In genomic region chr5:139306628-139307379, GRCh38 we compare ENCODE assay signal across 15 cellular contexts. TPM values are rescaled to one million over a fixed set of nuclear protein-coding genes. Genes with fewer than 3 reads are reported as not detected.
A peak's percentile ranks its signal among the peaks of the same experiment; 100 is the strongest.
DNase-seq lines count a peak whose midpoint lies in the region; ATAC-seq, FAIRE-seq and TF ChIP-seq lines count a peak whose summit lies in the region.
"Had no signal": no experiment of that assay in that cellular context is flagged by ENCODE, and none has a peak within 500 bp of the region (broad histone marks: within the 10 kb centered on the region; RNA-seq: fewer than 3 reads in every experiment).

No MANE protein-coding gene starts in this region.

- H2AFZ ChIP-seq in SU-DHL-6 (ENCODE audit: low read depth, low read length, severe bottlenecking) = no peak overlapping the region
- H2AFZ ChIP-seq: GM23248 had no signal

- no peaks in the 10 kb centered on the region for H3K9me3 ChIP-seq in A549
- no peaks in the 10 kb centered on the region for H3K9me3 ChIP-seq in CD4-positive, CD25-positive, alpha-beta regulatory T cell (ENCODE audit: control insufficient read depth in 2 of 2, low read length in 2 of 2)
- no peaks in the 10 kb centered on the region for H3K9me3 ChIP-seq in SU-DHL-6 (ENCODE audit: insufficient read depth, low read length)
- no peaks in the 10 kb centered on the region for H3K9me3 ChIP-seq in MG63
- H3K9me3 ChIP-seq: suprapubic skin had no signal

- TF ChIP-seq EP300 in A549 (IDR thresholded peaks at IDR 0.05) = no peak

- H3K36me3 ChIP-seq in CD4-positive, CD25-positive, alpha-beta regulatory T cell (ENCODE audit: control insufficient read depth, insufficient read depth, low read length) = peaks cover 4% of the 10 kb centered on the region
- peaks cover 10% of the 10 kb centered on the region; the same call in 1 of the 2 replicates for H3K36me3 ChIP-seq in SU-DHL-6 (ENCODE audit: low read length)
- peaks cover 50% of the 10 kb centered on the region for H3K36me3 ChIP-seq in MG63
- H3K36me3 ChIP-seq: suprapubic skin had no signal

- no peak overlapping the region; the same call in 2 of the 3 replicates for H3K4me2 ChIP-seq in A549
- peak overlapping the region; percentile 47 for H3K4me2 ChIP-seq in SU-DHL-6 (ENCODE audit: low read depth, low read length, poor library complexity, severe bottlenecking)

- peak; percentile 56 for FAIRE-seq in A549 (lab: Jason Lieb, UNC)

- DNase-seq in A549 (ENCODE audit: low read depth in 1 of 2, low spot score in 1 of 2) (no peak), putamen (ENCODE audit: low spot score) (no peak), SIG-M5 treated with dmso at 0.1 percent for 504 hours (lab: John Stamatoyannopoulos, UW; ENCODE audit: unreplicated experiment) (no peak), MG63 (no peak)
- no peak for DNase-seq in CD4-positive, CD25-positive, alpha-beta regulatory T cell
- no peak for DNase-seq in effector memory CD8-positive, alpha-beta T cell
- DNase-seq: C1 segment of cervical spinal cord, DMS79, GM23248, NCI-H1694, NCI-H446 treated with DMSO at 0.1 percent for 48 hours had no signal

- no peaks in the 10 kb centered on the region for H3K27me3 Mint-ChIP-seq in CD4-positive, CD25-positive, alpha-beta regulatory T cell
- H3K27me3 Mint-ChIP-seq in effector memory CD8-positive, alpha-beta T cell = no peaks in the 10 kb centered on the region

- peaks cover 100% of the 10 kb centered on the region for H3K79me2 ChIP-seq in SU-DHL-6 (ENCODE audit: insufficient read depth, low read length)

- peak overlapping the region; percentile 1 to 78 (median 52) for H3K4me3 Mint-ChIP-seq in CD4-positive, CD25-positive, alpha-beta regulatory T cell
- H3K4me3 Mint-ChIP-seq in effector memory CD8-positive, alpha-beta T cell = peak overlapping the region; percentile 51 to 78

- TF ChIP-seq RAD21 in A549 (conservative IDR thresholded peaks at IDR 0.05 in 1 of 2, IDR thresholded peaks at IDR 0.05 in 1 of 2) = no peak

- CTCF ChIA-PET in A549 (lab: Yijun Ruan, JAX) = interaction anchor here (0.6 to 4.9 kb wide), 3 partner anchors 10 to 25 kb away, joined by 3 to 17 read pairs (median 5); partner anchors contain the start of gene MATR3

- POLR2A ChIA-PET in A549 (lab: Yijun Ruan, JAX) = interaction anchor here (2.7 kb wide), 1 partner anchor 13 kb away, joined by 16 read pairs; the partner anchor contains the start of gene MATR3

- H3K36me3 Mint-ChIP-seq in CD4-positive, CD25-positive, alpha-beta regulatory T cell = peaks cover 21% of the 10 kb centered on the region
- peaks cover 36% of the 10 kb centered on the region for H3K36me3 Mint-ChIP-seq in effector memory CD8-positive, alpha-beta T cell (ENCODE audit: insufficient read depth)

- H3K4me1 Mint-ChIP-seq in CD4-positive, CD25-positive, alpha-beta regulatory T cell = peaks cover 66 to 94% (median 81%) of the 10 kb centered on the region in 4 donors
- H3K4me1 Mint-ChIP-seq in effector memory CD8-positive, alpha-beta T cell (ENCODE audit: low read depth in 2 of 2) = peaks cover 57 to 85% of the 10 kb centered on the region in 2 donors

- peak overlapping the region in 1 of 3 donors; percentile 38 for H3K27ac Mint-ChIP-seq in CD4-positive, CD25-positive, alpha-beta regulatory T cell
- peak overlapping the region in 1 of 2 donors; percentile 39 for H3K27ac Mint-ChIP-seq in effector memory CD8-positive, alpha-beta T cell

- no peak overlapping the region for H3K27ac ChIP-seq in A549
- H3K27ac ChIP-seq in CD4-positive, CD25-positive, alpha-beta regulatory T cell (ENCODE audit: insufficient read depth, low read length, poor library complexity, severe bottlenecking) = peak overlapping the region; percentile 65
- no peak overlapping the region for H3K27ac ChIP-seq in SU-DHL-6 (ENCODE audit: low read depth, low read length)
- H3K27ac ChIP-seq: epithelial cell of prostate, GM23248, suprapubic skin had no signal

- TF ChIP-seq CTCF in A549 (IDR thresholded peaks at IDR 0.05) = no peak
- no peak for TF ChIP-seq CTCF in SU-DHL-6 (IDR thresholded peaks at IDR 0.05; ENCODE audit: insufficient read depth, low read length, poor library complexity, severe bottlenecking)

- no peak overlapping the region for H3K9ac ChIP-seq in SU-DHL-6 (ENCODE audit: low read length)
- H3K9ac ChIP-seq: GM23248 had no signal

- no peak for ATAC-seq in A549
- no peak for ATAC-seq in CD4-positive, CD25-positive, alpha-beta regulatory T cell (ENCODE audit: low read depth in 2 of 2)
- ATAC-seq in effector memory CD8-positive, alpha-beta T cell (replicated peaks) = no peak

- H3K9me3 Mint-ChIP-seq in CD4-positive, CD25-positive, alpha-beta regulatory T cell = no peaks in the 10 kb centered on the region
- H3K9me3 Mint-ChIP-seq in effector memory CD8-positive, alpha-beta T cell = no peaks in the 10 kb centered on the region

- H3F3A ChIP-seq in SU-DHL-6 (ENCODE audit: insufficient read depth) = peaks cover 55% of the 10 kb centered on the region

- H3K9me2 ChIP-seq in SU-DHL-6 (replicated peaks; ENCODE audit: insufficient read depth, low read length) = no peaks in the 10 kb centered on the region

- H4K20me1 ChIP-seq in SU-DHL-6 (ENCODE audit: low read depth, low read length) = peaks cover 90% of the 10 kb centered on the region

- peaks cover 85% of the 10 kb centered on the region for H3K4me1 ChIP-seq in A549
- peaks cover 96% of the 10 kb centered on the region for H3K4me1 ChIP-seq in CD4-positive, CD25-positive, alpha-beta regulatory T cell (ENCODE audit: control insufficient read depth, insufficient read depth, low read length, poor library complexity, severe bottlenecking)

- no peak overlapping the region for H3K4me3 ChIP-seq in A549
- peak overlapping the region; percentile 73 for H3K4me3 ChIP-seq in CD4-positive, CD25-positive, alpha-beta regulatory T cell (ENCODE audit: low read depth, low read length)
- no peak overlapping the region for H3K4me3 ChIP-seq in SU-DHL-6 (ENCODE audit: insufficient read depth, low read length, poor library complexity, severe bottlenecking)
- no peak overlapping the region for H3K4me3 ChIP-seq in MG63
- H3K4me3 ChIP-seq: GM23248, lung, suprapubic skin had no signal

- WGBS in A549 (ENCODE audit: missing lambda C conversion rate) = 80% methylated on average over 3 of the region's 3 CpGs

- H3K27me3 ChIP-seq in CD4-positive, CD25-positive, alpha-beta regulatory T cell (ENCODE audit: control insufficient read depth, insufficient read depth, low read length) = no peaks in the 10 kb centered on the region
- H3K27me3 ChIP-seq in SU-DHL-6 (ENCODE audit: low read length) (no peaks in the 10 kb centered on the region), MG63 (no peaks in the 10 kb centered on the region)
- H3K27me3 ChIP-seq: suprapubic skin had no signal

- TF ChIP-seq POLR2A in A549 (IDR thresholded peaks at IDR 0.05; ENCODE audit: low read length) = no peak

TF ChIP-seq in A549, 52 proteins besides CTCF, POLR2A, EP300 and RAD21 (continues in another document):
- TF ChIP-seq BCL3 (IDR thresholded peaks at IDR 0.05) = no peak
- no peak for TF ChIP-seq HEYL (CRISPR knock-in tag; IDR thresholded peaks at IDR 0.05)
- TF ChIP-seq NFE2L2 (conservative IDR thresholded peaks at IDR 0.05; ENCODE audit: low read length) = no peak
- no peak for TF ChIP-seq KDM1A (IDR thresholded peaks at IDR 0.05; ENCODE audit: low read depth)
- TF ChIP-seq SREBF2 (IDR thresholded peaks at IDR 0.05) = no peak
- TF ChIP-seq ESRRA (IDR thresholded peaks at IDR 0.05; ENCODE audit: borderline replicate concordance, low read length) = no peak
- TF ChIP-seq ZSCAN20 (CRISPR knock-in tag; IDR thresholded peaks at IDR 0.05) = no peak
- no peak for TF ChIP-seq USF2 (IDR thresholded peaks at IDR 0.05)
- TF ChIP-seq BHLHE40 (IDR thresholded peaks at IDR 0.05; ENCODE audit: low read depth, low read length) = no peak
- no peak for TF ChIP-seq CHD4 (IDR thresholded peaks at IDR 0.05; ENCODE audit: borderline replicate concordance)
- no peak for TF ChIP-seq TFCP2L1 (CRISPR knock-in tag; IDR thresholded peaks at IDR 0.05)
- TF ChIP-seq CHD2 (IDR thresholded peaks at IDR 0.05; ENCODE audit: low read length, partially characterized antibody) = no peak
- TF ChIP-seq CBX2 (IDR thresholded peaks at IDR 0.05; ENCODE audit: borderline replicate concordance, low read depth) = no peak

RNA-seq across cellular contexts. Expression of gene MATR3, which starts 13.3 kb away (rescaled TPM):
- polyA plus RNA-seq in A549 (2011; rRNA removed) (157 and 178 TPM in 2 replicates), A549 (2017; fragmentation: RNase III; extraction: RNeasy Plus Mini Kit Qiagen cat#74134 plus additional on column Dnase treatment) (181 to 189 TPM (median 187 TPM) in 3 replicates)
- 30.2 and 39.2 TPM in 2 replicates for polyA plus RNA-seq in A549 (2012; cell fraction: cytosol; rRNA removed)
- polyA plus RNA-seq in A549 (2012; cell fraction: nucleus; rRNA removed) = 40.1 and 59.7 TPM in 2 replicates
- 175 and 206 TPM in 2 replicates for polyA minus RNA-seq in A549 (2011; rRNA and poly(A)+ RNA removed)
- 391 TPM for total RNA-seq in CD4-positive, CD25-positive, alpha-beta regulatory T cell
- 100 to 1,000 TPM; 327 to 383 (median 361) TPM for polyA plus RNA-seq in CD4-positive, CD25-positive, alpha-beta regulatory T cell
- total RNA-seq in MG63 (2014; rRNA removed; shearing (Covaris generic); ENCODE audit: low replicate concordance) = 280 and 444 TPM in 2 replicates

RNA-seq across cellular contexts. Expression of gene PAIP2, which starts 34.9 kb away (rescaled TPM):
- polyA plus RNA-seq in A549 (2011; rRNA removed) = 91.4 and 128 TPM in 2 replicates
- 47.4 and 63.5 TPM in 2 replicates for polyA plus RNA-seq in A549 (2012; cell fraction: cytosol; rRNA removed)
- 14.1 and 18.3 TPM in 2 replicates for polyA plus RNA-seq in A549 (2012; cell fraction: nucleus; rRNA removed)
- polyA plus RNA-seq in A549 (2017; fragmentation: RNase III; extraction: RNeasy Plus Mini Kit Qiagen cat#74134 plus additional on column Dnase treatment) = 95.3 to 109 TPM (median 98.2 TPM) in 3 replicates
- 21.7 and 22.6 TPM in 2 replicates for polyA minus RNA-seq in A549 (2011; rRNA and poly(A)+ RNA removed)
- total RNA-seq in CD4-positive, CD25-positive, alpha-beta regulatory T cell = 126 TPM
- polyA plus RNA-seq in CD4-positive, CD25-positive, alpha-beta regulatory T cell = 100 to 1,000 TPM; 335 to 426 (median 357) TPM
- 80.6 and 119 TPM in 2 replicates for total RNA-seq in MG63 (2014; rRNA removed; shearing (Covaris generic); ENCODE audit: low replicate concordance)
